8 cellular contexts compared by ENCODE assay signal in genomic region chr4:38177792-38178665, GRCh38.
DNase-seq lines count a peak whose midpoint lies in the region; ATAC-seq and TF ChIP-seq lines count a peak whose summit lies in the region.

No MANE protein-coding gene starts in this region.

- intact Hi-C loops in posterior vena cava (cut with DNase I) = loop anchor here (2.0 to 10.0 kb wide), 3 partner anchors 113 to 554 kb away; no protein-coding TSS in a partner anchor

- no peak overlapping the region for H3K4me3 ChIP-seq in coronary artery

- TF ChIP-seq CTCF in GM20000 (IDR thresholded peaks at IDR 0.05; ENCODE audit: extremely low read depth, missing control alignments) (no peak), coronary artery (IDR thresholded peaks at IDR 0.05) (no peak)

- ATAC-seq in HG02763 (IDR thresholded peaks at IDR 0.05; ENCODE audit: unreplicated experiment) = no peak

- peak overlapping the region; percentile 1 to 39 for H3K27ac ChIP-seq in coronary artery

- DNase-seq in GM20000 (ENCODE audit: low spot score) = peak; percentile 39
- peak; percentile 15 for DNase-seq in T-helper 9 cell
- peak; percentile 79 for DNase-seq in coronary artery (ENCODE audit: low spot score)
- peak; percentile 92 for DNase-seq in posterior vena cava (ENCODE audit: low spot score)
- no peak for DNase-seq in DMS153 treated with DMSO at 0.1 percent for 48 hours (lab: John Stamatoyannopoulos, UW; ENCODE audit: unreplicated experiment)
- no peak for DNase-seq in NCI-H1105 treated with DMSO at 0.1 percent for 48 hours (lab: John Stamatoyannopoulos, UW)
- DNase-seq in NCI-H146 (lab: John Stamatoyannopoulos, UW) = no peak

Comparison
In these comparisons a context has a peak if more than half of its experiments do, and no peak if none do; other contexts are left out.
1. DNase-seq: peak in GM20000 (single experiment), T-helper 9 cell (single experiment), coronary artery (single experiment) and posterior vena cava (single experiment); none in DMS153 treated with DMSO at 0.1 percent for 48 hours (single experiment), NCI-H1105 treated with DMSO at 0.1 percent for 48 hours (single experiment) and NCI-H146 (single experiment).